In genomic region chr5:80187274-80187673, GRCh38 we compare ENCODE assay signal across 12 cellular contexts.
DNase-seq lines count a peak whose midpoint lies in the region; ATAC-seq and TF ChIP-seq lines count a peak whose summit lies in the region.
"Had no signal": no experiment of that assay in that cellular context is flagged by ENCODE, and none has a peak within 500 bp of the region (broad histone marks: within the 10 kb centered on the region; RNA-seq: fewer than 3 reads in every experiment).

No MANE protein-coding gene starts in this region.

- CTCF ChIA-PET in activated naive CD4-positive, alpha-beta T cell treated with anti-CD3 and anti-CD28 coated beads, Interleukin-2, amount 10 ng/mL, durations not matched to agents 7 days and 5 days (lab: Charles Lee): interaction anchor here (0.7 to 1.1 kb wide), 3 partner anchors 18 to 96 kb away, joined by 3 read pairs; no protein-coding TSS in a partner anchor

- no peaks in the 10 kb centered on the region for H3K9me3 ChIP-seq in RWPE2 (ENCODE audit: severe bottlenecking)
- no peaks in the 10 kb centered on the region for H3K9me3 ChIP-seq in esophagus (ENCODE audit: control insufficient read depth in 2 of 2, insufficient read depth in 1 of 2, low read depth in 1 of 2, low read length in 1 of 2)
- H3K9me3 ChIP-seq in tibial nerve: no peaks in the 10 kb centered on the region
- H3K9me3 ChIP-seq: psoas muscle had no signal

- H3K27ac Mint-ChIP-seq in activated naive CD4-positive, alpha-beta T cell treated with anti-CD3 and anti-CD28 coated beads, Interleukin-2, amount 10 ng/mL, durations not matched to agents 7 days and 5 days: peak overlapping the region; percentile 88

- peak overlapping the region; percentile 36 for H3K4me3 Mint-ChIP-seq in activated naive CD4-positive, alpha-beta T cell treated with anti-CD3 and anti-CD28 coated beads, Interleukin-2, amount 10 ng/mL, durations not matched to agents 7 days and 5 days

- H3K36me3 Mint-ChIP-seq in activated naive CD4-positive, alpha-beta T cell treated with anti-CD3 and anti-CD28 coated beads, Interleukin-2, amount 10 ng/mL, durations not matched to agents 7 days and 5 days: peaks cover 61% of the 10 kb centered on the region

- H3K36me3 ChIP-seq in RWPE2 (ENCODE audit: low read depth): no peaks in the 10 kb centered on the region
- H3K36me3 ChIP-seq in esophagus (ENCODE audit: control insufficient read depth in 2 of 2, insufficient read depth in 2 of 2, low read length in 1 of 2): no peaks in the 10 kb centered on the region
- no peaks in the 10 kb centered on the region for H3K36me3 ChIP-seq in tibial nerve

- no peak for TF ChIP-seq EP300 in tibial nerve (IDR thresholded peaks at IDR 0.05)

- DNase-seq in activated naive CD4-positive, alpha-beta T cell treated with anti-CD3 and anti-CD28 coated beads, Interleukin-2, amount 10 ng/mL, durations not matched to agents 7 days and 5 days: no peak
- no peak for DNase-seq in activated naive CD4-positive, alpha-beta T cell treated with Interleukin-2 at 50 U/mL for 16 hours
- no peak for DNase-seq in RWPE2 (ENCODE audit: low spot score)
- no peak for DNase-seq in tibial nerve (ENCODE audit: low spot score in 2 of 2)
- no peak for DNase-seq in NCI-H226
- no peak for DNase-seq in SK-N-DZ (ENCODE audit: low spot score)
- DNase-seq: effector CD8-positive, alpha-beta T cell; kidney; NCI-H1436 treated with DMSO at 0.1 percent for 48 hours; psoas muscle had no signal

- no peaks in the 10 kb centered on the region for H3K27me3 Mint-ChIP-seq in activated naive CD4-positive, alpha-beta T cell treated with anti-CD3 and anti-CD28 coated beads, Interleukin-2, amount 10 ng/mL, durations not matched to agents 7 days and 5 days

- ATAC-seq in RWPE2 (ENCODE audit: low read depth): no peak
- ATAC-seq in GM21529 (IDR thresholded peaks at IDR 0.05; ENCODE audit: unreplicated experiment): no peak
- ATAC-seq: psoas muscle had no signal

- no peak for TF ChIP-seq POLR2A in tibial nerve (IDR thresholded peaks at IDR 0.05)

- H3K4me1 ChIP-seq in RWPE2 (ENCODE audit: insufficient read depth, poor library complexity, severe bottlenecking) (peaks cover 9% of the 10 kb centered on the region), esophagus (ENCODE audit: control insufficient read depth in 2 of 2, insufficient read depth in 2 of 2, low read length in 1 of 2) (peaks cover 0 to 15% of the 10 kb centered on the region in 2 donors), tibial nerve (peaks cover 0 to 79% (median 47%) of the 10 kb centered on the region in 4 donors)

- TF ChIP-seq CTCF in RWPE2 (IDR thresholded peaks at IDR 0.05; ENCODE audit: poor library complexity, severe bottlenecking): no peak
- TF ChIP-seq CTCF in tibial nerve (IDR thresholded peaks at IDR 0.05): no peak

- peaks cover 91% of the 10 kb centered on the region for H3K4me1 Mint-ChIP-seq in activated naive CD4-positive, alpha-beta T cell treated with anti-CD3 and anti-CD28 coated beads, Interleukin-2, amount 10 ng/mL, durations not matched to agents 7 days and 5 days

- H3K27me3 ChIP-seq in RWPE2 (ENCODE audit: insufficient read depth, poor library complexity, severe bottlenecking) (no peaks in the 10 kb centered on the region), esophagus (ENCODE audit: control insufficient read depth in 1 of 2, insufficient read depth in 2 of 2, low read length in 2 of 2) (no peaks in the 10 kb centered on the region), tibial nerve (no peaks in the 10 kb centered on the region)

- no peaks in the 10 kb centered on the region for H3K9me3 Mint-ChIP-seq in activated naive CD4-positive, alpha-beta T cell treated with anti-CD3 and anti-CD28 coated beads, Interleukin-2, amount 10 ng/mL, durations not matched to agents 7 days and 5 days

- H3K27ac ChIP-seq in RWPE2 (ENCODE audit: poor library complexity, severe bottlenecking): peak overlapping the region; percentile 12
- H3K27ac ChIP-seq in esophagus (ENCODE audit: low read depth in 2 of 2, low read length in 1 of 2): peak overlapping the region; percentile 67 to 84
- peak overlapping the region in 3 of 4 donors; percentile 29 to 86 (median 72) for H3K27ac ChIP-seq in tibial nerve
- H3K27ac ChIP-seq: psoas muscle had no signal

- H3K4me3 ChIP-seq in RWPE2 (ENCODE audit: severe bottlenecking): no peak overlapping the region
- no peak overlapping the region for H3K4me3 ChIP-seq in esophagus (ENCODE audit: low read depth in 1 of 2, low read length in 2 of 2)
- H3K4me3 ChIP-seq in tibial nerve: no peak overlapping the region
- H3K4me3 ChIP-seq: psoas muscle had no signal

Comparison
In these comparisons a context has a peak if more than half of its experiments do, and no peak if none do; other contexts are left out.
1. H3K27ac ChIP-seq: peak in every context shown above with its lines; median percentile 76 in esophagus; 72 in tibial nerve; 12 in RWPE2.